23 cellular contexts compared by ENCODE assay signal in the genomic region with DNA sequence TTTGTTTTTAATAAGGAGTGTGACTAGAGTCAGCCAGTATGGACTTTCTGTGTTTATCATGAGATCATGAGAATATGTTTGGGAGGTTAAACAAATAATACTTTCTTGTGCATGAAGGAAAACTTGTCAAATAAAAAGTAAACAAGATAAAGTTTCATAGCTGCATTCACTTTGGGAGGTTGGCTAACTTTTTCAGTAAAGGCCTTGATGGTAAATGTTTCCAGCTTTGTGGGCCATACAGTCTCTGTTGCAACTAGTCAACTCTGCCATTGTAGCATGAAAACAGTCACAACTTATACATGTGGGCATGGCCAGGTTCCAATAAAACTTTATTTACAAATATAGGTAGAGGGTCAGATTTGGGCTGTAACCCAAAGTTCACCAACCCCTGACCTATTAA.
"Had no signal": no experiment of that assay in that cellular context is flagged by ENCODE, and none has a peak within 500 bp of the region (broad histone marks: within the 10 kb centered on the region; RNA-seq: fewer than 3 reads in every experiment).

No MANE protein-coding gene starts in this region.

- ATAC-seq: HepG2, K562, Panc1 had no signal

- H3K4me3 Mint-ChIP-seq: IgD-negative memory B cell had no signal

- H3K4me2 ChIP-seq: KMS-11, SK-N-SH had no signal

- H3K9ac ChIP-seq: KMS-11, SK-N-SH had no signal

- H3K9me2 ChIP-seq: SK-N-SH had no signal

- H3K27ac Mint-ChIP-seq: IgD-negative memory B cell had no signal

- H3K9me3 ChIP-seq: SK-N-SH had no signal

- H3K4me3 ChIP-seq: K562 had no signal

- H3K27ac ChIP-seq: KMS-11, RWPE1 had no signal

- H3K9me3 Mint-ChIP-seq: IgD-negative memory B cell had no signal

- DNase-seq: Kasumi-1, MV-4-11, NCI-H1048, NCI-H1105, NCI-H1417, NCI-H1436 treated with DMSO at 0.1 percent for 48 hours, NCI-H1694, NCI-H187 treated with DMSO at 0.1 percent for 48 hours, NCI-H2029 treated with DMSO at 0.1 percent for 48 hours, NCI-H2171 treated with DMSO at 0.1 percent for 48 hours, NCI-H2227 treated with DMSO at 0.1 percent for 48 hours, NCI-H524, NCI-H69, NCI-H774, SHP77, SK-N-SH, SW 1271 had no signal
